In genomic region chr15:40038654-40039543, GRCh38 we compare ENCODE assay signal across 8 cellular contexts. TPM values are rescaled to one million over a fixed set of nuclear protein-coding genes. Genes with fewer than 3 reads are reported as not detected.
DNase-seq lines count a peak whose midpoint lies in the region; ATAC-seq lines count a peak whose summit lies in the region.

Gene SRP14 (minus strand): TSS chr15:40039181. CDS start chr15:40039116, 65 bp downstream.

- peak within 1 kb of the TSS; percentile 97 for H4K91ac ChIP-seq in mesenchymal stem cell (ENCODE audit: low read length)

- no peak within 1 kb of the TSS for H2BK120ac ChIP-seq in mesenchymal stem cell (ENCODE audit: low read depth, low read length)

- peak within 1 kb of the TSS in 1 of 2 experiments; percentile 99 for H3K14ac ChIP-seq in mesenchymal stem cell (ENCODE audit: low read length in 2 of 2)

- peak within 1 kb of the TSS; percentile 88 for H2AK5ac ChIP-seq in mesenchymal stem cell (ENCODE audit: low read length, severe bottlenecking)

- peak within 1 kb of the TSS; percentile 85 for H3K4me3 Mint-ChIP-seq in activated CD8-positive, alpha-beta memory T cell treated with anti-CD3 and anti-CD28 coated beads, Interleukin-2, amount 10 ng/mL, durations not matched to agents 7 days and 5 days

- peak within 1 kb of the TSS; percentile 30 to 51 for H2BK12ac ChIP-seq in mesenchymal stem cell (ENCODE audit: low read length in 2 of 2)

- peak; percentile 92 for ATAC-seq in GM21423 (IDR thresholded peaks at IDR 0.05; ENCODE audit: unreplicated experiment)
- ATAC-seq in activated CD8-positive, alpha-beta memory T cell treated with anti-CD3 and anti-CD28 coated beads, Interleukin-2, amount 10 ng/mL, durations not matched to agents 7 days and 5 days, result peak; percentile 96

- CTCF ChIA-PET in activated CD8-positive, alpha-beta memory T cell treated with anti-CD3 and anti-CD28 coated beads, Interleukin-2, amount 10 ng/mL, durations not matched to agents 7 days and 5 days (lab: Charles Lee), result interaction anchor here (0.8 to 14.5 kb wide), 14 partner anchors 9 to 299 kb away, joined by 3 to 324 read pairs (median 4); partner anchors contain the start of gene BMF

- peaks cover 7% of the 10 kb centered on the region for H3K79me1 ChIP-seq in mesenchymal stem cell (replicated peaks; ENCODE audit: low read length, poor library complexity, severe bottlenecking)

- peak within 1 kb of the TSS; percentile 84 to 91 for H3K4ac ChIP-seq in mesenchymal stem cell (ENCODE audit: low read depth in 1 of 2, low read length in 2 of 2)

- H3K27me3 ChIP-seq in HUES48 (ENCODE audit: control insufficient read depth, insufficient read depth, low read length), result no peaks in the 10 kb centered on the region
- H3K27me3 ChIP-seq in NT2/D1 (ENCODE audit: insufficient read depth, insufficient read length), result no peaks in the 10 kb centered on the region
- H3K27me3 ChIP-seq in endocrine pancreas (ENCODE audit: control insufficient read depth, insufficient read depth, low read length), result no peaks in the 10 kb centered on the region
- no peaks in the 10 kb centered on the region for H3K27me3 ChIP-seq in mesenchymal stem cell (ENCODE audit: control insufficient read depth in 1 of 2, insufficient read depth in 1 of 2, low read length in 2 of 2)

- peak within 1 kb of the TSS; percentile 88 for H2AFZ ChIP-seq in mesenchymal stem cell (ENCODE audit: low read depth, low read length)

- H4K8ac ChIP-seq in mesenchymal stem cell (ENCODE audit: low read length), result peak within 1 kb of the TSS; percentile 97

- H3K36me3 Mint-ChIP-seq in activated CD8-positive, alpha-beta memory T cell treated with anti-CD3 and anti-CD28 coated beads, Interleukin-2, amount 10 ng/mL, durations not matched to agents 7 days and 5 days, result peaks cover 41% of the 10 kb centered on the region

- peaks cover 41% of the 10 kb centered on the region for H3K36me3 ChIP-seq in HUES48 (ENCODE audit: control insufficient read depth, insufficient read depth, low read length)
- peaks cover 45% of the 10 kb centered on the region for H3K36me3 ChIP-seq in NT2/D1 (ENCODE audit: insufficient read depth, insufficient read length, low read length)
- peaks cover 3% of the 10 kb centered on the region for H3K36me3 ChIP-seq in endocrine pancreas (ENCODE audit: control insufficient read depth, insufficient read depth, low read length)
- peaks cover 3 to 42% of the 10 kb centered on the region in 2 experiments for H3K36me3 ChIP-seq in mesenchymal stem cell (ENCODE audit: control insufficient read depth in 1 of 2, insufficient read depth in 2 of 2, low read depth in 1 of 2, low read length in 2 of 2)

- no peaks in the 10 kb centered on the region for H3K9me3 ChIP-seq in HUES48 (ENCODE audit: control insufficient read depth, insufficient read depth, low read length)
- no peaks in the 10 kb centered on the region for H3K9me3 ChIP-seq in NT2/D1 (ENCODE audit: insufficient read depth, low read length)
- no peaks in the 10 kb centered on the region for H3K9me3 ChIP-seq in endocrine pancreas (ENCODE audit: control insufficient read depth, low read length)
- no peaks in the 10 kb centered on the region for H3K9me3 ChIP-seq in mesenchymal stem cell (ENCODE audit: control insufficient read depth, low read length)

- peak; percentile 89 for DNase-seq in Caki2 (ENCODE audit: low read depth)
- peak; percentile 83 for DNase-seq in NT2/D1 (ENCODE audit: low read depth, low spot score)
- DNase-seq in activated CD8-positive, alpha-beta memory T cell treated with anti-CD3 and anti-CD28 coated beads, Interleukin-2, amount 10 ng/mL, durations not matched to agents 7 days and 5 days, result peak; percentile 96
- DNase-seq in mesenchymal stem cell, result peak; percentile 96
- DNase-seq in stimulated activated CD8-positive, alpha-beta memory T cell treated with anti-CD3 and anti-CD28 coated beads, Interleukin-12 subunit alpha, Interleukin-12 subunit beta, amount 100 ng/mL, for 24 hours (ENCODE audit: extremely low read depth), result peak; percentile 86

- peak within 1 kb of the TSS; percentile 94 for H3K27ac Mint-ChIP-seq in activated CD8-positive, alpha-beta memory T cell treated with anti-CD3 and anti-CD28 coated beads, Interleukin-2, amount 10 ng/mL, durations not matched to agents 7 days and 5 days

- in situ Hi-C loops in Caki2 (cut with HindIII; ENCODE audit: low pct_unique_long_range_greater_than_20kb, low sequenced_read_pairs), result loop anchor here (25.0 kb wide), 1 partner anchor 173 kb away; no protein-coding TSS in a partner anchor

- H3K18ac ChIP-seq in mesenchymal stem cell (ENCODE audit: low read depth in 1 of 2, low read length in 2 of 2), result peak within 1 kb of the TSS; percentile 99 to 100

- H3K4me3 ChIP-seq in HUES48 (ENCODE audit: low read depth, low read length) (peak within 1 kb of the TSS; percentile 99), NT2/D1 (ENCODE audit: insufficient read length, low read depth) (peak within 1 kb of the TSS; percentile 92), endocrine pancreas (ENCODE audit: control insufficient read depth, insufficient read depth, low read length) (peak within 1 kb of the TSS; percentile 93), mesenchymal stem cell (ENCODE audit: insufficient read depth in 1 of 2, low read depth in 1 of 2, low read length in 2 of 2) (peak within 1 kb of the TSS; percentile 97 to 99)

- no peaks in the 10 kb centered on the region for H3K9me3 Mint-ChIP-seq in activated CD8-positive, alpha-beta memory T cell treated with anti-CD3 and anti-CD28 coated beads, Interleukin-2, amount 10 ng/mL, durations not matched to agents 7 days and 5 days (ENCODE audit: low read depth)

- peak within 1 kb of the TSS; percentile 74 for H3K4me2 ChIP-seq in mesenchymal stem cell (ENCODE audit: low read length, poor library complexity, severe bottlenecking)

- H3K9ac ChIP-seq in HUES48 (ENCODE audit: low read depth, low read length) (peak within 1 kb of the TSS; percentile 92), NT2/D1 (ENCODE audit: insufficient read length, low read depth) (peak within 1 kb of the TSS; percentile 97), endocrine pancreas (ENCODE audit: control insufficient read depth, insufficient read depth, low read length) (peak within 1 kb of the TSS; percentile 98), mesenchymal stem cell (ENCODE audit: low read length) (peak within 1 kb of the TSS; percentile 98)

- H3K27ac ChIP-seq in HUES48 (ENCODE audit: low read depth, low read length) (peak within 1 kb of the TSS; percentile 94), mesenchymal stem cell (ENCODE audit: low read length, poor library complexity, severe bottlenecking) (peak within 1 kb of the TSS; percentile 89)

- H3K27me3 Mint-ChIP-seq in activated CD8-positive, alpha-beta memory T cell treated with anti-CD3 and anti-CD28 coated beads, Interleukin-2, amount 10 ng/mL, durations not matched to agents 7 days and 5 days, result no peaks in the 10 kb centered on the region

- H2BK15ac ChIP-seq in mesenchymal stem cell (ENCODE audit: low read depth, poor library complexity, severe bottlenecking), result peak within 1 kb of the TSS; percentile 5

- WGBS in mesenchymal stem cell, result 2% methylated on average over 54 of the region's 59 CpGs

- H3K4me1 Mint-ChIP-seq in activated CD8-positive, alpha-beta memory T cell treated with anti-CD3 and anti-CD28 coated beads, Interleukin-2, amount 10 ng/mL, durations not matched to agents 7 days and 5 days, result peaks cover 50% of the 10 kb centered on the region

- H3K4me1 ChIP-seq in HUES48 (ENCODE audit: control insufficient read depth, insufficient read depth, low read length) (peaks cover 8% of the 10 kb centered on the region), NT2/D1 (ENCODE audit: insufficient read depth, insufficient read length) (no peaks in the 10 kb centered on the region), endocrine pancreas (ENCODE audit: control insufficient read depth, insufficient read depth, low read length) (peaks cover 17% of the 10 kb centered on the region), mesenchymal stem cell (ENCODE audit: control insufficient read depth, insufficient read depth, low read depth, low read length) (peaks cover 3% of the 10 kb centered on the region)

- H2BK5ac ChIP-seq in mesenchymal stem cell (ENCODE audit: low read depth, low read length, poor library complexity, severe bottlenecking), result peak within 1 kb of the TSS; percentile 85

- peak within 1 kb of the TSS in 1 of 2 experiments; percentile 16 for H3K23ac ChIP-seq in mesenchymal stem cell (ENCODE audit: low read length in 2 of 2)

RNA-seq across cellular contexts. Expression of gene SRP14, which starts in this region (rescaled TPM):
- total RNA-seq in Caki2 (2014; rRNA removed; shearing (Covaris generic); ENCODE audit: low replicate concordance), result 175 and 229 TPM in 2 replicates
- total RNA-seq in activated CD8-positive, alpha-beta memory T cell treated with anti-CD3 and anti-CD28 coated beads, Interleukin-2, amount 10 ng/mL, durations not matched to agents 7 days and 5 days, result 100 to 1,000 TPM; 150 to 160 TPM
- 684 TPM for polyA plus RNA-seq in mesenchymal stem cell (2013, experiment 1 of 2)
- 720 TPM for polyA plus RNA-seq in mesenchymal stem cell (2013, experiment 2 of 2)

Comparison
In these comparisons a context has a peak if more than half of its experiments do, and no peak if none do; other contexts are left out.
1. Peak in every context shown above with its lines: DNase-seq, ATAC-seq, H3K4me3 ChIP-seq and H3K27ac ChIP-seq.